Comparison of ENCODE assay signal across 18 cellular contexts in the genomic region with DNA sequence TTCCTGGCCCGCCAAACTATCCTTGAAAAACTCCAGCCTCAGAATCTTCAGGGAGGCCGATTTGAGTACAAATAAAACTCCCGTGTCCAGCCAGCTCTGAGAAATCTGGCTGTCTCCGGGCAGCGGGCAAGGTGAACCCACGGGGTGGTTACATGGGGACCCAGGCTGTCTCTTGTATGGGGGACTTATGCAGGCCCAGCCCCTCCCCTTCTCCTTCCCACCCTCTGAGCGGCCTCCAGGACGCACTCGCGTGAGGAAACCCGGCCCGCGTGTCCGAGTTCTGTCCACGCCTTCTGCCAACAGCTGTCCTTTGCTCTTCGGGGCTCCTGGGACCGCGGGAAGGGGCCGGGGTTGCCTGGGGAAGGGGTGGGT. TPM values are rescaled to one million over a fixed set of nuclear protein-coding genes. Genes with fewer than 3 reads are reported as not detected.
DNase-seq lines count a peak whose midpoint lies in the region; ATAC-seq, FAIRE-seq and TF ChIP-seq lines count a peak whose summit lies in the region.
"Had no signal": no experiment of that assay in that cellular context is flagged by ENCODE, and none has a peak within 500 bp of the region (broad histone marks: within the 10 kb centered on the region; RNA-seq: fewer than 3 reads in every experiment).

No MANE protein-coding gene starts in this region.

- no TSS peak for BruUV-seq in PC-9 (replicated peaks; lab: Mats Ljungman, UMichigan)

- peak; percentile 36 for DNase-seq in right atrium auricular region (ENCODE audit: low spot score)
- DNase-seq in left cardiac atrium = no peak
- DNase-seq in PC-9 = no peak
- no peak for DNase-seq in keratinocyte (ENCODE audit: low read depth, low spot score)
- no peak for DNase-seq in testis
- no peak for DNase-seq in stimulated activated CD4-positive, alpha-beta T cell treated with anti-CD3 and anti-CD28 coated beads, Interleukin-2, amount 100 ng/mL, for 24 hours
- no peak for DNase-seq in DMS 273 (lab: John Stamatoyannopoulos, UW; ENCODE audit: unreplicated experiment)
- no peak for DNase-seq in NCI-H82 treated with DMSO at 0.1 percent for 48 hours (lab: John Stamatoyannopoulos, UW; ENCODE audit: unreplicated experiment)
- DNase-seq: DMS 273 treated with DMSO at 0.1 percent for 48 hours, kidney glomerular epithelial cell had no signal

- no peaks in the 10 kb centered on the region for H3K9me2 ChIP-seq in PC-9 (ENCODE audit: insufficient read depth)

- WGBS in testis, 2 donors = 48 to 82% methylated on average over 2 to 9 of the region's 19 CpGs

- H3K27me3 ChIP-seq in right atrium auricular region (no peaks in the 10 kb centered on the region), PC-9 (ENCODE audit: insufficient read depth, low read depth) (peaks cover 43% of the 10 kb centered on the region), keratinocyte (ENCODE audit: control insufficient read depth, extremely low read depth, insufficient read depth, low read length) (peaks cover 38% of the 10 kb centered on the region), testis (no peaks in the 10 kb centered on the region)

- H3K27ac ChIP-seq in right atrium auricular region (no peak overlapping the region), PC-9 (no peak overlapping the region), keratinocyte (ENCODE audit: control insufficient read depth, insufficient read depth, low read length) (no peak overlapping the region), testis (no peak overlapping the region)
- H3K27ac ChIP-seq: gastroesophageal sphincter had no signal

- no peak for TF ChIP-seq CTCF in right atrium auricular region (IDR thresholded peaks at IDR 0.05)
- no peak for TF ChIP-seq CTCF in PC-9 (conservative IDR thresholded peaks at IDR 0.05)
- TF ChIP-seq CTCF in keratinocyte (optimal IDR thresholded peaks at IDR 0.05 in 1 of 3, IDR thresholded peaks at IDR 0.05 in 1 of 3, conservative IDR thresholded peaks at IDR 0.05 in 1 of 3; ENCODE audit: extremely low read depth in 1 of 3, insufficient read depth in 2 of 3, low read length in 3 of 3) = no peak
- no peak for TF ChIP-seq CTCF in testis (IDR thresholded peaks at IDR 0.05)

- dilution Hi-C loops in keratinocyte (cut with MboI; ENCODE audit: extremely low pct_ligation_motif_present, low sequenced_read_pairs) = no loop called here

- H3K9me1 ChIP-seq in keratinocyte (ENCODE audit: control insufficient read depth, extremely low read depth, insufficient read depth, low read length) = no peaks in the 10 kb centered on the region

- no peak for FAIRE-seq in keratinocyte (lab: Jason Lieb, UNC)
- FAIRE-seq: G401.6 had no signal

- POLR2A ChIA-PET in PC-9 (lab: Charles Lee; ENCODE audit: unreplicated experiment) = no interaction called here

- H3K36me3 ChIP-seq in right atrium auricular region = no peaks in the 10 kb centered on the region
- H3K36me3 ChIP-seq in PC-9 (ENCODE audit: low read depth) = no peaks in the 10 kb centered on the region
- H3K36me3 ChIP-seq in keratinocyte (ENCODE audit: control insufficient read depth in 2 of 2, extremely low read depth in 1 of 2, insufficient read depth in 2 of 2, low read length in 2 of 2) = no peaks in the 10 kb centered on the region
- no peaks in the 10 kb centered on the region for H3K36me3 ChIP-seq in testis (ENCODE audit: low read depth, missing control alignments)
- H3K36me3 ChIP-seq: gastroesophageal sphincter had no signal

- no peaks in the 10 kb centered on the region for H3K9me3 ChIP-seq in right atrium auricular region
- no peaks in the 10 kb centered on the region for H3K9me3 ChIP-seq in PC-9 (ENCODE audit: insufficient read depth, low read depth)
- no peaks in the 10 kb centered on the region for H3K9me3 ChIP-seq in keratinocyte (ENCODE audit: control insufficient read depth, low read depth, low read length)
- H3K9me3 ChIP-seq in testis = no peaks in the 10 kb centered on the region
- H3K9me3 ChIP-seq: gastroesophageal sphincter had no signal

- peaks cover 0 to 7% of the 10 kb centered on the region in 2 donors for H3K4me1 ChIP-seq in right atrium auricular region
- no peaks in the 10 kb centered on the region for H3K4me1 ChIP-seq in PC-9 (replicated peaks; ENCODE audit: insufficient read depth)
- H3K4me1 ChIP-seq in keratinocyte (ENCODE audit: control insufficient read depth, extremely low read depth, insufficient read depth, low read length) = no peaks in the 10 kb centered on the region
- no peaks in the 10 kb centered on the region for H3K4me1 ChIP-seq in testis

- no peaks in the 10 kb centered on the region for H3F3A ChIP-seq in PC-9 (ENCODE audit: insufficient read depth, low read depth)

- peak overlapping the region; percentile 68 for H3K4me2 ChIP-seq in PC-9
- H3K4me2 ChIP-seq in keratinocyte (ENCODE audit: control insufficient read depth, extremely low read depth, insufficient read depth, low read depth, low read length) = peak overlapping the region; percentile 10

- no peak for ATAC-seq in left cardiac atrium
- ATAC-seq: gastroesophageal sphincter had no signal

- no peak overlapping the region for H3K9ac ChIP-seq in keratinocyte (ENCODE audit: control insufficient read depth, extremely low read depth, insufficient read depth, low read length)

- peaks cover 4% of the 10 kb centered on the region; the same call in 1 of the 2 replicates for H4K20me1 ChIP-seq in PC-9 (ENCODE audit: insufficient read depth)
- no peaks in the 10 kb centered on the region for H4K20me1 ChIP-seq in keratinocyte (ENCODE audit: control insufficient read depth, extremely low read depth, insufficient read depth, low read length)

- H3K79me2 ChIP-seq in PC-9 (ENCODE audit: low read depth) = no peaks in the 10 kb centered on the region
- H3K79me2 ChIP-seq in keratinocyte (ENCODE audit: control insufficient read depth, insufficient read depth, low read length) = no peaks in the 10 kb centered on the region

- CTCF ChIA-PET in PC-9 (lab: Charles Lee) = interaction anchor here (0.6 to 1.4 kb wide), 5 partner anchors 478 to 657 kb away, joined by 3 to 6 read pairs (median 5); no protein-coding TSS in a partner anchor

- intact Hi-C loops in left cardiac atrium (cut with DNase I) (loop anchor here (5.0 to 10.0 kb wide), 5 partner anchors 201 to 761 kb away; no protein-coding TSS in a partner anchor), PC-9 (cut with micrococcal nuclease; ENCODE audit: unreplicated experiment) (loop anchor here (2.0 to 10.0 kb wide), 7 partner anchors 341 to 843 kb away; partner anchors contain the start of genes TGM2 and VSTM2L), testis (cut with DNase I; ENCODE audit: low total_unique reads) (loop anchor here (10.0 kb wide), 1 partner anchor 431 kb away; no protein-coding TSS in a partner anchor)

- H2AFZ ChIP-seq in PC-9 (no peak overlapping the region), keratinocyte (ENCODE audit: control insufficient read depth, low read length) (no peak overlapping the region)

- no peak for TF ChIP-seq POLR2A in testis (IDR thresholded peaks at IDR 0.05)

- H3K4me3 ChIP-seq in right atrium auricular region (no peak overlapping the region), PC-9 (no peak overlapping the region), keratinocyte (ENCODE audit: control insufficient read depth in 2 of 3, extremely low read depth in 1 of 3, insufficient read depth in 2 of 3, low read depth in 1 of 3, low read length in 3 of 3) (no peak overlapping the region), testis (peak overlapping the region; percentile 7 to 25)
- H3K4me3 ChIP-seq: gastroesophageal sphincter, K562 had no signal

RNA-seq across cellular contexts. Expression of gene BLCAP, which starts 36.3 kb away (rescaled TPM):
- total RNA-seq in right atrium auricular region (10 to 100 TPM; 66.6 to 78.7 TPM), left cardiac atrium (10 to 100 TPM; 87.9 to 99.8 TPM), PC-9 (2021) (99.9 and 109 TPM in 2 replicates), testis (10 to 100 TPM; 80.0 to 83.6 TPM)
- polyA plus RNA-seq in keratinocyte (187 to 209 TPM (median 202 TPM) in 3 replicates), testis (ENCODE audit: insufficient read depth, low read depth, low replicate concordance) (76.9 TPM)
- polyA plus RNA-seq in keratinocyte (2011; ENCODE audit: low read depth) = 23.8 TPM
- polyA plus RNA-seq in keratinocyte (2011; cell fraction: cytosol; rRNA removed) = 190 and 252 TPM in 2 replicates
- polyA plus RNA-seq in keratinocyte (2011; cell fraction: nucleus; rRNA removed) = 312 and 336 TPM in 2 replicates
- 89.5 and 97.4 TPM in 2 replicates for polyA plus RNA-seq in keratinocyte (2012; ENCODE audit: low replicate concordance)
- polyA minus RNA-seq in keratinocyte = 142 to 211 TPM (median 205 TPM) in 3 replicates
- polyA minus RNA-seq in keratinocyte (2011; cell fraction: cytosol; rRNA and poly(A)+ RNA removed) = 147 TPM
- 87.6 and 138 TPM in 2 replicates for polyA minus RNA-seq in keratinocyte (2011; cell fraction: nucleus; rRNA and poly(A)+ RNA removed)

RNA-seq across cellular contexts. Expression of gene NNAT, which starts 43.0 kb away (rescaled TPM):
- total RNA-seq in right atrium auricular region = 1 to 10 TPM in 1 of 2 donors, under 1 TPM in 1; 0.78 to 2.6 TPM
- 1 to 10 TPM; 2.8 to 4.0 TPM for total RNA-seq in left cardiac atrium
- not detected in 2 replicates for total RNA-seq in PC-9 (2021)
- 0.44 to 0.95 TPM (median 0.79 TPM) in 3 replicates for polyA plus RNA-seq in keratinocyte
- not detected for polyA plus RNA-seq in keratinocyte (2011; ENCODE audit: low read depth)
- polyA plus RNA-seq in keratinocyte (2011; cell fraction: cytosol; rRNA removed) = 0.36 and 0.43 TPM in 2 replicates
- 0.22 TPM in 1 of 2 replicates, not detected in the other for polyA plus RNA-seq in keratinocyte (2011; cell fraction: nucleus; rRNA removed)
- polyA plus RNA-seq in keratinocyte (2012; ENCODE audit: low replicate concordance) = 1.4 and 1.9 TPM in 2 replicates
- 0.54 to 0.79 TPM (median 0.73 TPM) in 3 replicates for polyA minus RNA-seq in keratinocyte
- polyA minus RNA-seq in keratinocyte (2011; cell fraction: cytosol; rRNA and poly(A)+ RNA removed) = not detected
- not detected in 2 replicates for polyA minus RNA-seq in keratinocyte (2011; cell fraction: nucleus; rRNA and poly(A)+ RNA removed)
- 1 to 10 TPM; 6.2 to 8.7 TPM for total RNA-seq in testis
- polyA plus RNA-seq in testis (ENCODE audit: insufficient read depth, low read depth, low replicate concordance) = 6.1 TPM
- total RNA-seq: A673, pulmonary artery endothelial cell, SK-MEL-5, T-helper 17 cell had no signal
- polyA plus RNA-seq: CD14-positive monocyte, K562 had no signal

Comparison
In these comparisons a context has a peak if more than half of its experiments do, and no peak if none do; other contexts are left out.
1. H3K4me3 ChIP-seq: peak in testis (2 of 2); none in right atrium auricular region (0 of 2), PC-9 (single experiment) and keratinocyte (0 of 3).